8 cellular contexts compared by ENCODE assay signal in the genomic region with DNA sequence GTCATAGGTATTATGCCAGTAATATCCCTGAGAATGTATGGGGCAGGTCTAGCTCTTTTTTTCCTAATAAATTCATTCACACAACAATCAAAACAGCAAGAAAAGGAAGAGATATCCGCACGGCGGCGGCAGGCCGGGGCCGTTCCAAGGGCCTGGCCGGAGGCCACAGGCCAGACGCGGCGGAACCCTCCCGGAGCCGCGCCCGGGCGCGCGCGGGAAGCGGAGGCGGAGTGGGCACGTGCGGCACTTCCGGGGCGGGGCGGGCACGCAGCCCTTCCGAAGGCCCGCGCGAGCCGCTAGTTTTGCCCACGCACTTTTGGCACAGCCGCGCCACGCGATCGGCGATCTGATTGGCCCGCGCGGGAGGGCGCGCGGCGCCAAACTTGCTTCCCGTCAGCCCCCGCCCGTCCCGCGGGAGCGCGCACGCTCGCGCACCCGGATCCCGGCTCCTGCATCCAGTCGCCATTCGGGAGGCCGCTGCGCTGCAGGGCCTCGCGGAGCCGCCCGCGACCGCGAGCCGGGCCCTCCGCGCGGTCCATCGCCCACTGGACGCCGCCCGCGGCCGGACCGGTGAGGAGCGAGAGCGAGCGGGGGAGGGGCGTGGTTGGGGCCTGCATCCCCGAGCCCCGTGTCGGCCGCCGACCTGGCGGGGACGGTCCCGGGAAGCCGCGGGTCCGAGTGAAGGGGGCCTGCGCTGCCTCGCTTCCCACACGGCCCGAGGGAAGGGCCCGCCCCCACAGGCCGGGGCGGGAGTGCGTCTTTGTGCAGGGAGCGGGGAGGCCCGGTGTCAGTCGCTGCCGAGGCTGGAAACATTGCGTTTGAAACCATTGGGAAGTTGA.
A peak's percentile ranks its signal among the peaks of the same experiment; 100 is the strongest.
DNase-seq lines count a peak whose midpoint lies in the region; ATAC-seq lines count a peak whose summit lies in the region.

A gene with protein sequence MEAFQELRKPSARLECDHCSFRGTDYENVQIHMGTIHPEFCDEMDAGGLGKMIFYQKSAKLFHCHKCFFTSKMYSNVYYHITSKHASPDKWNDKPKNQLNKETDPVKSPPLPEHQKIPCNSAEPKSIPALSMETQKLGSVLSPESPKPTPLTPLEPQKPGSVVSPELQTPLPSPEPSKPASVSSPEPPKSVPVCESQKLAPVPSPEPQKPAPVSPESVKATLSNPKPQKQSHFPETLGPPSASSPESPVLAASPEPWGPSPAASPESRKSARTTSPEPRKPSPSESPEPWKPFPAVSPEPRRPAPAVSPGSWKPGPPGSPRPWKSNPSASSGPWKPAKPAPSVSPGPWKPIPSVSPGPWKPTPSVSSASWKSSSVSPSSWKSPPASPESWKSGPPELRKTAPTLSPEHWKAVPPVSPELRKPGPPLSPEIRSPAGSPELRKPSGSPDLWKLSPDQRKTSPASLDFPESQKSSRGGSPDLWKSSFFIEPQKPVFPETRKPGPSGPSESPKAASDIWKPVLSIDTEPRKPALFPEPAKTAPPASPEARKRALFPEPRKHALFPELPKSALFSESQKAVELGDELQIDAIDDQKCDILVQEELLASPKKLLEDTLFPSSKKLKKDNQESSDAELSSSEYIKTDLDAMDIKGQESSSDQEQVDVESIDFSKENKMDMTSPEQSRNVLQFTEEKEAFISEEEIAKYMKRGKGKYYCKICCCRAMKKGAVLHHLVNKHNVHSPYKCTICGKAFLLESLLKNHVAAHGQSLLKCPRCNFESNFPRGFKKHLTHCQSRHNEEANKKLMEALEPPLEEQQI (plus strand): TSS at position 430 of the 839 bp plus-strand sequence. CDS start 9,340 bp downstream, outside the sequence.

- ATAC-seq in GM19043 (IDR thresholded peaks at IDR 0.05; ENCODE audit: low read depth, unreplicated experiment) (peak; percentile 75), HG03354 (IDR thresholded peaks at IDR 0.05; ENCODE audit: poor library complexity, severe bottlenecking, unreplicated experiment) (peak; percentile 83)

- DNase-seq in AG20443 (ENCODE audit: low spot score): peak; percentile 98
- peak; percentile 42 to 83 for DNase-seq in NCI-H446 (lab: John Stamatoyannopoulos, UW)
- peak; percentile 95 for DNase-seq in activated CD4-positive, CD25-positive, alpha-beta regulatory T cell treated with anti-CD3 and anti-CD28 coated beads, Interleukin-2, amount 50 U/mL, for 72 hours
- DNase-seq in cerebellar cortex (ENCODE audit: low spot score): peak; percentile 93
- peak; percentile 96 for DNase-seq in islet precursor cell
- DNase-seq in stimulated activated CD4-positive, alpha-beta T cell treated with anti-CD3 and anti-CD28 coated beads, Interleukin-12 subunit alpha, Interleukin-12 subunit beta, amount 100 ng/mL, for 4 hours: peak; percentile 91

Comparison
In these comparisons a context has a peak if more than half of its experiments do, and no peak if none do; other contexts are left out.
1. Peak in every context shown above with its lines: DNase-seq and ATAC-seq.